ENCODE assay signal across 19 cellular contexts in genomic region chr4:85571008-85571407, GRCh38.
DNase-seq lines count a peak whose midpoint lies in the region; ATAC-seq and TF ChIP-seq lines count a peak whose summit lies in the region.
"Had no signal": no experiment of that assay in that cellular context is flagged by ENCODE, and none has a peak within 500 bp of the region (broad histone marks: within the 10 kb centered on the region; RNA-seq: fewer than 3 reads in every experiment).

No MANE protein-coding gene starts in this region.

- peak; percentile 54 for ATAC-seq in GM18868 (IDR thresholded peaks at IDR 0.05; ENCODE audit: unreplicated experiment)
- ATAC-seq in GM21529 (IDR thresholded peaks at IDR 0.05; ENCODE audit: unreplicated experiment), result peak; percentile 49
- ATAC-seq in HG03571 (IDR thresholded peaks at IDR 0.05; ENCODE audit: unreplicated experiment), result peak; percentile 48
- no peak for ATAC-seq in stimulated activated memory B cell treated with anti-CD40 and anti-IgM and Interleukin-4, amounts not matched to agents 10 μg/mL and 1 μg/mL and 100 μg/mL, for 72 hours
- ATAC-seq in GM21723 (IDR thresholded peaks at IDR 0.05; ENCODE audit: unreplicated experiment), result no peak
- ATAC-seq: SK-N-SH treated with all-trans-retinoic acid at 6 μM for 48 hours had no signal

- TF ChIP-seq CTCF in endothelial cell (IDR thresholded peaks at IDR 0.05; ENCODE audit: unreplicated experiment), result no peak
- TF ChIP-seq CTCF in prostate gland (IDR thresholded peaks at IDR 0.05), result no peak

- no peaks in the 10 kb centered on the region for H3K27me3 Mint-ChIP-seq in stimulated activated memory B cell treated with anti-CD40 and anti-IgM and Interleukin-4, amounts not matched to agents 10 μg/mL and 1 μg/mL and 100 μg/mL, for 72 hours
- H3K27me3 Mint-ChIP-seq in endothelial cell (ENCODE audit: unreplicated experiment), result no peaks in the 10 kb centered on the region
- H3K27me3 Mint-ChIP-seq: CD8-positive, alpha-beta memory T cell had no signal

- H3K36me3 Mint-ChIP-seq in stimulated activated memory B cell treated with anti-CD40 and anti-IgM and Interleukin-4, amounts not matched to agents 10 μg/mL and 1 μg/mL and 100 μg/mL, for 72 hours, result peaks cover 24% of the 10 kb centered on the region
- no peaks in the 10 kb centered on the region for H3K36me3 Mint-ChIP-seq in endothelial cell (ENCODE audit: low read depth, unreplicated experiment)
- H3K36me3 Mint-ChIP-seq: CD8-positive, alpha-beta memory T cell had no signal

- no peak overlapping the region for H3K27ac ChIP-seq in prostate gland
- H3K27ac ChIP-seq: BLaER1 had no signal

- TF ChIP-seq POLR2A in prostate gland (IDR thresholded peaks at IDR 0.05), result no peak

- no peaks in the 10 kb centered on the region for H3K9me3 Mint-ChIP-seq in stimulated activated memory B cell treated with anti-CD40 and anti-IgM and Interleukin-4, amounts not matched to agents 10 μg/mL and 1 μg/mL and 100 μg/mL, for 72 hours
- H3K9me3 Mint-ChIP-seq in endothelial cell (ENCODE audit: unreplicated experiment), result no peaks in the 10 kb centered on the region
- H3K9me3 Mint-ChIP-seq: HFFc6; T-helper 1 cell treated with Interleukin-12 subunit alpha and Interleukin-12 subunit beta and Interleukin-4 antibody, amounts not matched to agents 30 μg/mL and 1 μg/mL, for 36 hours had no signal

- H3K4me1 Mint-ChIP-seq in stimulated activated memory B cell treated with anti-CD40 and anti-IgM and Interleukin-4, amounts not matched to agents 10 μg/mL and 1 μg/mL and 100 μg/mL, for 72 hours, result peaks cover 28% of the 10 kb centered on the region
- H3K4me1 Mint-ChIP-seq in endothelial cell (ENCODE audit: unreplicated experiment), result no peaks in the 10 kb centered on the region
- H3K4me1 Mint-ChIP-seq: CD8-positive, alpha-beta memory T cell had no signal

- no peak overlapping the region for H3K4me3 ChIP-seq in prostate gland
- H3K4me3 ChIP-seq: BLaER1 had no signal

- H3K4me3 Mint-ChIP-seq in stimulated activated memory B cell treated with anti-CD40 and anti-IgM and Interleukin-4, amounts not matched to agents 10 μg/mL and 1 μg/mL and 100 μg/mL, for 72 hours, result no peak overlapping the region
- H3K4me3 Mint-ChIP-seq in endothelial cell (ENCODE audit: unreplicated experiment), result no peak overlapping the region
- H3K4me3 Mint-ChIP-seq: CD8-positive, alpha-beta memory T cell; HFFc6; T-helper 1 cell treated with Interleukin-12 subunit alpha and Interleukin-12 subunit beta and Interleukin-4 antibody, amounts not matched to agents 30 μg/mL and 1 μg/mL, for 36 hours had no signal

- H3K36me3 ChIP-seq in prostate gland, result no peaks in the 10 kb centered on the region
- H3K36me3 ChIP-seq: BLaER1 had no signal

- H3K27ac Mint-ChIP-seq in stimulated activated memory B cell treated with anti-CD40 and anti-IgM and Interleukin-4, amounts not matched to agents 10 μg/mL and 1 μg/mL and 100 μg/mL, for 72 hours, result peak overlapping the region; percentile 88
- no peak overlapping the region for H3K27ac Mint-ChIP-seq in endothelial cell (ENCODE audit: unreplicated experiment)
- H3K27ac Mint-ChIP-seq: CD8-positive, alpha-beta memory T cell; HFFc6; T-helper 1 cell treated with Interleukin-12 subunit alpha and Interleukin-12 subunit beta and Interleukin-4 antibody, amounts not matched to agents 30 μg/mL and 1 μg/mL, for 36 hours had no signal

- no peaks in the 10 kb centered on the region for H3K9me3 ChIP-seq in prostate gland
- H3K9me3 ChIP-seq: BLaER1 had no signal

- no peaks in the 10 kb centered on the region for H3K27me3 ChIP-seq in prostate gland (replicated peaks; ENCODE audit: insufficient read depth)
- H3K27me3 ChIP-seq: BLaER1 had no signal

- no peaks in the 10 kb centered on the region for H3K4me1 ChIP-seq in prostate gland (replicated peaks)

- intact Hi-C loops in prostate gland (cut with DNase I), result no loop called here

- no peak for DNase-seq in midbrain (lab: John Stamatoyannopoulos, UW)
- DNase-seq in endothelial cell (ENCODE audit: low spot score), result no peak
- no peak for DNase-seq in prostate gland (ENCODE audit: low spot score)
- DNase-seq: CD8-positive, alpha-beta memory T cell; HFFc6; MM.1S; NCI-H1417; NCI-H1930; NCI-H510A; NCI-H82; SHP77 had no signal

Comparison
In these comparisons a context has a peak if more than half of its experiments do, and no peak if none do; other contexts are left out.
1. ATAC-seq: peak in GM18868 (single experiment), GM21529 (single experiment) and HG03571 (single experiment); none in stimulated activated memory B cell treated with anti-CD40 and anti-IgM and Interleukin-4, amounts not matched to agents 10 μg/mL and 1 μg/mL and 100 μg/mL, for 72 hours (single experiment) and GM21723 (single experiment).